In the genomic region with DNA sequence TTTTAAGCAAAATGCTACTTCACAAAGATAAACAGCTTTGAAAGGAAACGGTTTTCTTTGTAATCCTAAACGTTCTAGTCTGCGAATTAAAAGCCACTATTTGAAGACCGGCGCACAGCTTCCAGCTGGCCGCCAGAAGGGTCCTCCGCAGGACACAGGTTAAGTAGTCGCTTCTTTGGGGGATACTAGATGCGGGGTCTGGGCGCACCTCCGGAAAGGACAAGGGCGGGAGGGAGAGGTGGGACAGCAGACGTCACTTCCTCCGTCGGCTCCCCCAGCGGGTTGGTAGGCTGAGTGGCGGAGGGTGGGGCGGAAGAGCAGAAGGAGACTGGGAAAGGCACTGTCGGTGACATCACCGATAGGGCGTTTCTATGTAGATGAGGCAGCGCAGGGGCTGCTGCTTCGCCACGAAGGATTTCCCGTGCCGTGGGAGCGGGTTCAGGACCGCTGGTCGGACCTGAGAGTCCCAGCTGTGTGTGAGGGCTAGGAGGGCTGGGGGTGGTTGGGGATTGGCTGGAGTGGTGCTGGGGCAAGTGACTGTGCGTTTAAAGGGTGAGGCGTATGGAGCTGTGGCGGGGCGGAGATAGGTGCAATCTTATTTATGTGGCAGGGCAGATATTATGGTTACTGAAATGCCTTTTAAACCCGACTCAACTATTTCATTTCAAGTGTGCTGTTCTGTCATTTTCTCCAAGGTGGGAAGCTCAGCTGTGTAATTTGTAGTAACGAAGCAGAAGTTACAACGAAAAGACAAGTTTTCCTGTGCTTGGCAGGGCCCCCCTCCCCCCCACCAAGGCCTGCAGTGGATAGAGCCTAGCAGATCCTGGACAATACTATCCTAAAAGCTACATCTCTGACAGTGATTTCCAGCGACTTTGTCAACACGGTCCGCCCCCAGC, we compare ENCODE assay signal across 8 cellular contexts.
DNase-seq lines count a peak whose midpoint lies in the region; ATAC-seq and TF ChIP-seq lines count a peak whose summit lies in the region.
"Not testable (repeated sequence)": the region's sequence is repeated elsewhere in the genome, so short reads cannot be mapped to it uniquely, and the experiment has no call there.

No MANE protein-coding gene starts in this region.

- POLR2A ChIA-PET in CD4-positive, alpha-beta T cell (lab: Charles Lee): interaction anchor here (0.5 to 1.2 kb wide), 4 partner anchors 9 to 1841 kb away, joined by 3 to 7 read pairs (median 5); no protein-coding TSS in a partner anchor

- H3K27ac Mint-ChIP-seq in CD4-positive, alpha-beta T cell: peak overlapping the region; percentile 97

- intact Hi-C loops in CD4-positive, alpha-beta T cell (cut with DNase I, micrococcal nuclease): not testable (repeated sequence)

- peak; percentile 27 to 63 (median 33) for DNase-seq in CD4-positive, alpha-beta T cell
- DNase-seq in NCI-H460 (ENCODE audit: extremely low read depth, low read depth) (peak; percentile 99), kidney glomerular epithelial cell (lab: John Stamatoyannopoulos, UW) (peak; percentile 92)
- DNase-seq in activated CD4-positive, CD25-positive, alpha-beta regulatory T cell treated with anti-CD3 and anti-CD28 coated beads, Interleukin-2, amount 50 U/mL, for 72 hours: peak; percentile 61
- DNase-seq in stimulated activated CD4-positive, alpha-beta T cell treated with anti-CD3 and anti-CD28 coated beads, Interleukin-12 subunit alpha, Interleukin-12 subunit beta, amount 100 ng/mL, for 4 hours: peak; percentile 52

- H3K27ac ChIP-seq in CD4-positive, alpha-beta T cell (ENCODE audit: low read depth, low read length): peak overlapping the region; percentile 73
- peak overlapping the region; percentile 87 for H3K27ac ChIP-seq in cingulate gyrus (ENCODE audit: low read depth, low read length)

- CTCF ChIA-PET in CD4-positive, alpha-beta T cell (lab: Charles Lee): not testable (repeated sequence)

- H3K9me3 Mint-ChIP-seq in CD4-positive, alpha-beta T cell: not testable (repeated sequence)

- ATAC-seq in CD4-positive, alpha-beta T cell (ENCODE audit: poor library complexity): peak; percentile 87
- peak; percentile 95 for ATAC-seq in GM19372 (IDR thresholded peaks at IDR 0.05; ENCODE audit: low read depth, unreplicated experiment)
- ATAC-seq in HG03457 (IDR thresholded peaks at IDR 0.05; ENCODE audit: unreplicated experiment): peak; percentile 89

- not testable (repeated sequence) for H3K36me3 Mint-ChIP-seq in CD4-positive, alpha-beta T cell (ENCODE audit: low read depth)

- H3K27me3 Mint-ChIP-seq in CD4-positive, alpha-beta T cell: not testable (repeated sequence)

- peak overlapping the region; percentile 94 for H3K4me3 Mint-ChIP-seq in CD4-positive, alpha-beta T cell

- not testable (repeated sequence) for H3K9me3 ChIP-seq in CD4-positive, alpha-beta T cell (ENCODE audit: control insufficient read depth, low read length)

- not testable (repeated sequence) for TF ChIP-seq CTCF in CD4-positive, alpha-beta T cell (IDR thresholded peaks at IDR 0.05)

- H3K4me1 Mint-ChIP-seq in CD4-positive, alpha-beta T cell (ENCODE audit: low read depth): peaks cover 11% of the 10 kb centered on the region

- H3K27me3 ChIP-seq in CD4-positive, alpha-beta T cell (ENCODE audit: control insufficient read depth, insufficient read depth, low read length): not testable (repeated sequence)

Comparison
In these comparisons a context has a peak if more than half of its experiments do, and no peak if none do; other contexts are left out.
1. Peak in every context shown above with its lines: DNase-seq, ATAC-seq and H3K27ac ChIP-seq.
2. DNase-seq: peak in every context shown above with its lines; median percentile 99 in NCI-H460; 92 in kidney glomerular epithelial cell; 61 in activated CD4-positive, CD25-positive, alpha-beta regulatory T cell treated with anti-CD3 and anti-CD28 coated beads, Interleukin-2, amount 50 U/mL, for 72 hours; 52 in stimulated activated CD4-positive, alpha-beta T cell treated with anti-CD3 and anti-CD28 coated beads, Interleukin-12 subunit alpha, Interleukin-12 subunit beta, amount 100 ng/mL, for 4 hours; 33 in CD4-positive, alpha-beta T cell.